In the genomic region with DNA sequence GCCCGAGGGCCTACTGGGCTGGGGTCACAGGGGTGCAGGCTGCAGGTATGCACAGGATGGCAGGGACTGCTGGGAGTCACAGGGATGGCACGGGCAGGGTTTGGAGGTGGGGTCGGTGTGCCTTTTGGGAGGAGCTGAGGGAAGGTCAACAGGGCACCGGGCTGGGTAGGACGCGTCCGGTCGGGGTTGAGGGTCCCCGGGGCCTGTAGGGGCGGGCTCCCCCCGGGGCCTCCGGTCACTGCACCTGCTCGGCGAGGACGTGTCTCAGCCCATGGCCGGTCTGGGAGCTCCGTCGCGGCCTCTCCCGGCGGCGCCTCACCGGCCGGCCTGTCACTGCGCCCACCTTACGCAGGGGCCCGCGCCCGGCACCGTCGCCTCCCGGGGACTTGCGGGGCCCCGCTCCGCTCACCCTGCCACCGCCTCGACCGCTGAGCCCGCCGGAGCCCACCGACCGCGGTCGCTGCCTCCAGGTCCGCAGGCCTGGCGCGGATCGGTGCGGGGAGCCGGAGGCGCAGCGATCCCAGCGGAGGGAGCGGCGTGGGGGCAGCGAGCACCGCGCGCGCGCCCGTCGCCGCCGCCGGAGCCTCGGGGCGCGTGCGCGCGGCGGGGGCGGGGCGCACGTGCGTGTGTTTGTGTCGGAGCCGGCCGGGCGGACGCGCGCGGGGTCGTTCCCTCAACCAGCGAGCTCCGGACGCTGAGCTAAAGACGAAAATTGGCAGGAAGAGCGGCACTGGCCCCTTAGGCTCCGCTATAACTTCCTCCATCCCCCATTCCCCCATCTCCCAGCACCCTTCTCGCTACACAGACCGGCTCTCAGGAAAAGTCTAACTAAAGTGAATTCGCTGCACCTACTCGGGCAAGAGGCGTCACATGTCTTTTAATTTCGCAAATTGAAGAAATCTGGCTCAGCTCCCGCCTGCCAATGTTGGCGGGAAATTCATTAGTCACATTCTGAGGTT, we compare ENCODE assay signal across 8 cellular contexts. TPM values are rescaled to one million over a fixed set of nuclear protein-coding genes. Genes with fewer than 3 reads are reported as not detected.
DNase-seq lines count a peak whose midpoint lies in the region; FAIRE-seq and TF ChIP-seq lines count a peak whose summit lies in the region.

A gene with protein sequence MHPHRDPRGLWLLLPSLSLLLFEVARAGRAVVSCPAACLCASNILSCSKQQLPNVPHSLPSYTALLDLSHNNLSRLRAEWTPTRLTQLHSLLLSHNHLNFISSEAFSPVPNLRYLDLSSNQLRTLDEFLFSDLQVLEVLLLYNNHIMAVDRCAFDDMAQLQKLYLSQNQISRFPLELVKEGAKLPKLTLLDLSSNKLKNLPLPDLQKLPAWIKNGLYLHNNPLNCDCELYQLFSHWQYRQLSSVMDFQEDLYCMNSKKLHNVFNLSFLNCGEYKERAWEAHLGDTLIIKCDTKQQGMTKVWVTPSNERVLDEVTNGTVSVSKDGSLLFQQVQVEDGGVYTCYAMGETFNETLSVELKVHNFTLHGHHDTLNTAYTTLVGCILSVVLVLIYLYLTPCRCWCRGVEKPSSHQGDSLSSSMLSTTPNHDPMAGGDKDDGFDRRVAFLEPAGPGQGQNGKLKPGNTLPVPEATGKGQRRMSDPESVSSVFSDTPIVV (minus strand): TSS at position 552 of the 959 bp plus-strand sequence. CDS start 815 bp downstream, outside the sequence.

- H3K36me3 ChIP-seq in Karpas-422 (ENCODE audit: insufficient read depth, low read length) (no peaks in the 10 kb centered on the region), breast epithelium (no peaks in the 10 kb centered on the region), keratinocyte (ENCODE audit: control insufficient read depth in 2 of 2, extremely low read depth in 1 of 2, insufficient read depth in 2 of 2, low read length in 2 of 2) (no peaks in the 10 kb centered on the region)

- no peak for TF ChIP-seq CTCF in VCaP (conservative IDR thresholded peaks at IDR 0.05)
- TF ChIP-seq CTCF in breast epithelium (IDR thresholded peaks at IDR 0.05): no peak
- TF ChIP-seq CTCF in keratinocyte (optimal IDR thresholded peaks at IDR 0.05 in 1 of 3, IDR thresholded peaks at IDR 0.05 in 1 of 3, conservative IDR thresholded peaks at IDR 0.05 in 1 of 3; ENCODE audit: extremely low read depth in 1 of 3, insufficient read depth in 2 of 3, low read length in 3 of 3): no peak

- H4K20me1 ChIP-seq in Karpas-422 (ENCODE audit: insufficient read depth, low read depth, low read length) (no peaks in the 10 kb centered on the region), keratinocyte (ENCODE audit: control insufficient read depth, extremely low read depth, insufficient read depth, low read length) (no peaks in the 10 kb centered on the region)

- H3K4me1 ChIP-seq in Karpas-422 (ENCODE audit: low read length) (peaks cover 9% of the 10 kb centered on the region), breast epithelium (no peaks in the 10 kb centered on the region), keratinocyte (ENCODE audit: control insufficient read depth, extremely low read depth, insufficient read depth, low read length) (peaks cover 2% of the 10 kb centered on the region)

- no peaks in the 10 kb centered on the region for H3K9me1 ChIP-seq in keratinocyte (ENCODE audit: control insufficient read depth, extremely low read depth, insufficient read depth, low read length)

- no peak for TF ChIP-seq POLR2A in breast epithelium (IDR thresholded peaks at IDR 0.05)

- no peak within 1 kb of the TSS for H3K27ac ChIP-seq in Karpas-422 (ENCODE audit: low read length)
- H3K27ac ChIP-seq in VCaP: peak within 1 kb of the TSS; percentile 66
- peak within 1 kb of the TSS; percentile 29 to 53 for H3K27ac ChIP-seq in breast epithelium
- no peak within 1 kb of the TSS for H3K27ac ChIP-seq in keratinocyte (ENCODE audit: control insufficient read depth, insufficient read depth, low read length)

- intact Hi-C loops in breast epithelium (cut with DNase I; ENCODE audit: low total_unique reads): loop anchor here (2.0 kb wide), 1 partner anchor 17 kb away; no protein-coding TSS in a partner anchor

- dilution Hi-C loops in keratinocyte (cut with MboI; ENCODE audit: extremely low pct_ligation_motif_present, low sequenced_read_pairs): no loop called here

- no peak for FAIRE-seq in keratinocyte (lab: Jason Lieb, UNC)

- H3K9me3 ChIP-seq in Karpas-422 (ENCODE audit: low read length): no peaks in the 10 kb centered on the region
- H3K9me3 ChIP-seq in breast epithelium: no peaks in the 10 kb centered on the region
- H3K9me3 ChIP-seq in keratinocyte (ENCODE audit: control insufficient read depth, low read depth, low read length): no peaks in the 10 kb centered on the region

- H3K4me2 ChIP-seq in Karpas-422 (ENCODE audit: low read depth, low read length, poor library complexity, severe bottlenecking) (peak within 1 kb of the TSS; percentile 82), keratinocyte (ENCODE audit: control insufficient read depth, extremely low read depth, insufficient read depth, low read depth, low read length) (peak within 1 kb of the TSS; percentile 83)

- H2AFZ ChIP-seq in Karpas-422 (ENCODE audit: low read length) (peak within 1 kb of the TSS; percentile 91), keratinocyte (ENCODE audit: control insufficient read depth, low read length) (peak within 1 kb of the TSS; percentile 88)

- no peaks in the 10 kb centered on the region for H3K27me3 ChIP-seq in Karpas-422 (ENCODE audit: low read length)
- no peaks in the 10 kb centered on the region for H3K27me3 ChIP-seq in breast epithelium
- H3K27me3 ChIP-seq in keratinocyte (ENCODE audit: control insufficient read depth, extremely low read depth, insufficient read depth, low read length): peaks cover 27% of the 10 kb centered on the region

- DNase-seq in SKM-1 treated with dmso at 0.1 percent for 144 hours (lab: John Stamatoyannopoulos, UW; ENCODE audit: unreplicated experiment) (peak; percentile 34), SKM-1 (lab: John Stamatoyannopoulos, UW; ENCODE audit: unreplicated experiment) (no peak), Karpas-422 (peak; percentile 75), breast epithelium (ENCODE audit: low spot score in 2 of 2) (no peak), keratinocyte (ENCODE audit: low read depth, low spot score) (no peak), amniotic stem cell (lab: John Stamatoyannopoulos, UW) (no peak)
- peak in 3 of 4 experiments; percentile 40 to 52 (median 44) for DNase-seq in stimulated activated CD4-positive, alpha-beta T cell treated with anti-CD3 and anti-CD28 coated beads, Interleukin-1b, Interleukin-23, amount 100 ng/mL, for 24 hours (ENCODE audit: low read depth in 4 of 4, low spot score in 1 of 4)

- H3K79me2 ChIP-seq in Karpas-422 (ENCODE audit: low read length): no peaks in the 10 kb centered on the region
- H3K79me2 ChIP-seq in keratinocyte (ENCODE audit: control insufficient read depth, insufficient read depth, low read length): no peaks in the 10 kb centered on the region

- no peaks in the 10 kb centered on the region for H3K9me2 ChIP-seq in Karpas-422 (replicated peaks; ENCODE audit: insufficient read depth, low read length)

- H3K4me3 ChIP-seq in Karpas-422 (ENCODE audit: low read length): peak within 1 kb of the TSS; percentile 65
- peak within 1 kb of the TSS; percentile 57 to 85 (median 73) for H3K4me3 ChIP-seq in breast epithelium
- peak within 1 kb of the TSS; percentile 46 to 57 (median 54) for H3K4me3 ChIP-seq in keratinocyte (ENCODE audit: control insufficient read depth in 2 of 3, extremely low read depth in 1 of 3, insufficient read depth in 2 of 3, low read depth in 1 of 3, low read length in 3 of 3)

- peak within 1 kb of the TSS; percentile 60 for H3K9ac ChIP-seq in Karpas-422 (ENCODE audit: low read length)
- peak within 1 kb of the TSS; percentile 60 for H3K9ac ChIP-seq in keratinocyte (ENCODE audit: control insufficient read depth, extremely low read depth, insufficient read depth, low read length)

RNA-seq across cellular contexts. Expression of the gene that starts here (rescaled TPM):
- 0.37 and 1.1 TPM in 2 replicates for total RNA-seq in Karpas-422 (2014; rRNA removed; shearing (Covaris generic); ENCODE audit: low replicate concordance)
- total RNA-seq in breast epithelium: 1 to 10 TPM; 3.0 to 9.5 (median 6.4) TPM
- 0.20 to 0.26 TPM (median 0.24 TPM) in 3 replicates for polyA plus RNA-seq in keratinocyte
- polyA plus RNA-seq in keratinocyte (2011; ENCODE audit: low read depth): not detected
- polyA plus RNA-seq in keratinocyte (2011; cell fraction: cytosol; rRNA removed): 0.21 and 0.23 TPM in 2 replicates
- polyA plus RNA-seq in keratinocyte (2011; cell fraction: nucleus; rRNA removed): 0.37 and 0.60 TPM in 2 replicates
- 0.21 and 0.52 TPM in 2 replicates for polyA plus RNA-seq in keratinocyte (2012; ENCODE audit: low replicate concordance)
- polyA minus RNA-seq in keratinocyte: 0.33 to 1.3 TPM (median 0.45 TPM) in 3 replicates
- not detected for polyA minus RNA-seq in keratinocyte (2011; cell fraction: cytosol; rRNA and poly(A)+ RNA removed)
- 0.21 and 0.39 TPM in 2 replicates for polyA minus RNA-seq in keratinocyte (2011; cell fraction: nucleus; rRNA and poly(A)+ RNA removed)

Comparison
In these comparisons a context has a peak if more than half of its experiments do, and no peak if none do; other contexts are left out.
1. DNase-seq: peak in SKM-1 treated with dmso at 0.1 percent for 144 hours (single experiment), Karpas-422 (single experiment) and stimulated activated CD4-positive, alpha-beta T cell treated with anti-CD3 and anti-CD28 coated beads, Interleukin-1b, Interleukin-23, amount 100 ng/mL, for 24 hours (3 of 4); none in SKM-1 (single experiment), breast epithelium (0 of 2), keratinocyte (single experiment) and amniotic stem cell (single experiment).
2. H3K27ac ChIP-seq: peak in VCaP (single experiment) and breast epithelium (2 of 2); none in Karpas-422 (single experiment) and keratinocyte (single experiment).
3. Peak in every context shown above with its lines, with median percentiles within 50 percentile points of each other: H3K4me3 ChIP-seq.